21 cellular contexts compared by ENCODE assay signal in the genomic region with DNA sequence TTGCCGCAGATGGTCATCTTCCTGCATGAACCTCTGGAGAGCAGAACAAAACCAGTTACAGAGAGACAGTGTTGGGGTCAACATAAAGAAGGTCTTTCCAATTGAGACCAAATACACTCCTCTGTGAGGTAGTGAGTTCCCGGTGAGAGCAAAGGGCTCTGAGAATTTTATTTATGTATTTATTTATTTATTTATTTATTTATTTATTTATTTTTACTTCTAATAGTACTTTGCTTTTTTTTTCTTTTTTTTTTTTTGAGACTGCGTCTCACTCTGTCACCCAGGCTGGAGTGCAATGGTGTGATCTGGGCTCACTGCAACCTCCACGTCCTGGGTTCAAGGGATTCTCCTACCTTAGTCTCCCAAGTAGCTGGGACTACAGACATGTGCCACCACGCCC.
"Had no signal": no experiment of that assay in that cellular context is flagged by ENCODE, and none has a peak within 500 bp of the region (broad histone marks: within the 10 kb centered on the region; RNA-seq: fewer than 3 reads in every experiment).

No MANE protein-coding gene starts in this region.

- ATAC-seq: effector memory CD8-positive, alpha-beta T cell; foreskin keratinocyte; left cardiac atrium; lower lobe of right lung; natural killer cell treated with Interleukin-12 subunit alpha and Interleukin-12 subunit beta and Interleukin-15 and Interleukin-18, amount 100 ng/mL, for 72 hours had no signal

- H3K4me3 Mint-ChIP-seq: dendritic cell treated with granulocyte-macrophage colony-stimulating factor and Interleukin-4, amounts not matched to agents 40 ng/mL and 50 ng/mL, for 4 days; memory B cell; mesothelial cell of epicardium; neural progenitor cell had no signal

- H3K9ac ChIP-seq: neural progenitor cell had no signal

- H3K9me3 Mint-ChIP-seq: dendritic cell treated with granulocyte-macrophage colony-stimulating factor and Interleukin-4, amounts not matched to agents 40 ng/mL and 50 ng/mL, for 4 days; effector memory CD8-positive, alpha-beta T cell; memory B cell; mesothelial cell of epicardium; natural killer cell treated with Interleukin-12 subunit alpha and Interleukin-12 subunit beta and Interleukin-15 and Interleukin-18, amount 100 ng/mL, for 72 hours; neural progenitor cell had no signal

- H3K36me3 ChIP-seq: esophagus squamous epithelium, left ventricle myocardium inferior, lower lobe of right lung, neural progenitor cell, ovary, right atrium auricular region had no signal

- DNase-seq: effector memory CD8-positive, alpha-beta T cell; esophagus squamous epithelium; foreskin keratinocyte; head of caudate nucleus; kidney; left cardiac atrium; left ventricle myocardium inferior; lower lobe of right lung; nucleus accumbens; ovary; small intestine; stimulated activated CD4-positive, alpha-beta T cell treated with anti-CD3 and anti-CD28 coated beads, Interleukin-12 subunit alpha, Interleukin-12 subunit beta, amount 100 ng/mL, for 4 hours; stimulated activated naive CD4-positive, alpha-beta T cell treated with Interleukin-2 at 50 U/mL for 16 hours; trophoblast cell had no signal

- H3K27me3 Mint-ChIP-seq: dendritic cell treated with granulocyte-macrophage colony-stimulating factor and Interleukin-4, amounts not matched to agents 40 ng/mL and 50 ng/mL, for 4 days; memory B cell had no signal

- H3K36me3 Mint-ChIP-seq: memory B cell; mesothelial cell of epicardium; natural killer cell treated with Interleukin-12 subunit alpha and Interleukin-12 subunit beta and Interleukin-15 and Interleukin-18, amount 100 ng/mL, for 72 hours; neural progenitor cell had no signal

- H2AFZ ChIP-seq: hepatocyte had no signal

- H3K4me1 ChIP-seq: foreskin keratinocyte, right atrium auricular region had no signal

- H3K27ac ChIP-seq: esophagus squamous epithelium, foreskin keratinocyte, hepatocyte, left ventricle myocardium inferior, lower lobe of right lung, neural progenitor cell, ovary, right atrium auricular region had no signal

- H3K9me3 ChIP-seq: esophagus squamous epithelium, left ventricle myocardium inferior, lower lobe of right lung, ovary, right atrium auricular region had no signal

- H3K4me3 ChIP-seq: esophagus squamous epithelium, hepatocyte, left ventricle myocardium inferior, lower lobe of right lung, neural progenitor cell, ovary, right atrium auricular region had no signal

- H3K79me2 ChIP-seq: hepatocyte had no signal

- H3K4me2 ChIP-seq: hepatocyte had no signal

- H3K27ac Mint-ChIP-seq: effector memory CD8-positive, alpha-beta T cell; memory B cell; mesothelial cell of epicardium; natural killer cell treated with Interleukin-12 subunit alpha and Interleukin-12 subunit beta and Interleukin-15 and Interleukin-18, amount 100 ng/mL, for 72 hours; neural progenitor cell had no signal

- H3K27me3 ChIP-seq: esophagus squamous epithelium, foreskin keratinocyte, hepatocyte, neural progenitor cell, ovary, right atrium auricular region had no signal
